ENCODE assay signal across 7 cellular contexts in the genomic region with DNA sequence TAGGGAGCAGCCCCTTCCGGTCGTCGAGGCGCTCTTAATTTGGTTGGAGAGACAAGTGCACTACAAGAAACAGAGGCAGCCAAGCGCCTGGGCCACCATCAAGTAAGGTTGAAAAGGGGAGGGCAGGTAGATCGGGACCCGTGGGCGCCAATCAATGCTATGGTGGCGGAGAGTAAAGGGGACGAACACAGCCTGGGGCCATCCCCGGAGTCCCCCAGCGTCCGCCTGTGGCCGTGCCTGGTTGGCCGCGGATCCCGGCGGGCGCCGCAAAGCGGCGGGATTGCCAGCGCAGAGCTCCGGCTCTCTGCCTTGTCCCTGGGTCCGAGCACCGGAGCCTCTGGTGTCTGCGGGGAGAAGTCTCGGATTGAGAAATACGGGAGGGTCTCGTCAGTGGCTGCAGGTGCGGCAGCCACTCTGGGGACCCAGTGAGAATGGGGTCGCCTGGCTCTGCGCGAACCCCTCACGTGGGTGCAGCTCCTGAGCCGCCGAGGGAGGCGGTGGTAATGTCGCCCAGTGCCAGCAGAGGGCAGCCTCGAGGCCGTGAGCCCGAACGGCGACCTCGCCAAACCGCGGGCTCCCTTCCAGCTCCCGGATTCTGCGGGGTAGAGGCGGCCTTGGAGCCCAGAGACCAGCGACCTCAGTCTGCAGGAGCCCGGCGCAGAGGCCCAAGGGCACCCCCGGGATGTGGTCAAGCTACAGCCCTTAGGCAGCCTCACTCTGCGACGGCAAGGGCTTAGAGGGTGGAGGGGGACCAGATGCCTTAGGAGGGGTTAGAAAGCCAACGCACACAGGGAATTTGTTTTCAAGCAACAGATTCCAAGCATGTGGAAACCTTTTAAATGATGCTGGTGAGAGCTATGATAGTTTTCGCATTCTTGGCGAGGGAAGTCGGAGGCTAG. TPM values are rescaled to one million over a fixed set of nuclear protein-coding genes. Genes with fewer than 3 reads are reported as not detected.
DNase-seq lines count a peak whose midpoint lies in the region; ATAC-seq and TF ChIP-seq lines count a peak whose summit lies in the region.

No MANE protein-coding gene starts in this region.

- no peaks in the 10 kb centered on the region for H3K79me2 ChIP-seq in mesendoderm (ENCODE audit: control insufficient read depth, insufficient read depth, low read length)

- peak overlapping the region; percentile 41 for H3K9ac ChIP-seq in mesendoderm (ENCODE audit: low read length)

- peak overlapping the region; percentile 35 for H3K27ac Mint-ChIP-seq in activated CD4-positive, alpha-beta memory T cell treated with anti-CD3 and anti-CD28 coated beads, Interleukin-2, amount 10 ng/mL, durations not matched to agents 7 days and 5 days

- H3K56ac ChIP-seq in mesendoderm (ENCODE audit: low read length): peak overlapping the region; percentile 81

- H3K4me2 ChIP-seq in mesendoderm (ENCODE audit: low read length): peak overlapping the region; percentile 73

- no peak overlapping the region for H2BK5ac ChIP-seq in mesendoderm (ENCODE audit: low read length)

- H3K27ac ChIP-seq in effector memory CD4-positive, alpha-beta T cell (ENCODE audit: insufficient read depth, low read length, poor library complexity, severe bottlenecking): no peak overlapping the region
- no peak overlapping the region for H3K27ac ChIP-seq in mesendoderm (ENCODE audit: low read depth, low read length)

- H3K9me3 ChIP-seq in effector memory CD4-positive, alpha-beta T cell (ENCODE audit: control insufficient read depth, low read length): no peaks in the 10 kb centered on the region

- no peak overlapping the region for H3K4ac ChIP-seq in mesendoderm (ENCODE audit: low read depth, low read length)

- ATAC-seq in HG02588 (IDR thresholded peaks at IDR 0.05; ENCODE audit: unreplicated experiment): peak; percentile 70

- POLR2A ChIA-PET in activated CD4-positive, alpha-beta memory T cell treated with anti-CD3 and anti-CD28 coated beads, Interleukin-2, amount 10 ng/mL, durations not matched to agents 7 days and 5 days (lab: Charles Lee): interaction anchor here (1.3 kb wide), 1 partner anchor 9 kb away, joined by 3 read pairs; no protein-coding TSS in a partner anchor

- no peak overlapping the region for H2AK5ac ChIP-seq in mesendoderm (ENCODE audit: low read length)

- TF ChIP-seq CTCF in GM12865 (IDR thresholded peaks at IDR 0.05; ENCODE audit: insufficient read depth, low read depth, low read length, missing control alignments): peak; percentile 90

- H3K4me1 Mint-ChIP-seq in activated CD4-positive, alpha-beta memory T cell treated with anti-CD3 and anti-CD28 coated beads, Interleukin-2, amount 10 ng/mL, durations not matched to agents 7 days and 5 days: peaks cover 26% of the 10 kb centered on the region

- H4K5ac ChIP-seq in mesendoderm (ENCODE audit: low read length): no peak overlapping the region

- peaks cover 2% of the 10 kb centered on the region for H3K36me3 Mint-ChIP-seq in activated CD4-positive, alpha-beta memory T cell treated with anti-CD3 and anti-CD28 coated beads, Interleukin-2, amount 10 ng/mL, durations not matched to agents 7 days and 5 days (ENCODE audit: low read depth)

- H3K4me3 Mint-ChIP-seq in activated CD4-positive, alpha-beta memory T cell treated with anti-CD3 and anti-CD28 coated beads, Interleukin-2, amount 10 ng/mL, durations not matched to agents 7 days and 5 days: peak overlapping the region; percentile 46

- H3K36me3 ChIP-seq in effector memory CD4-positive, alpha-beta T cell (ENCODE audit: control insufficient read depth, insufficient read depth, low read length): no peaks in the 10 kb centered on the region
- no peaks in the 10 kb centered on the region for H3K36me3 ChIP-seq in mesendoderm (ENCODE audit: control insufficient read depth, insufficient read depth, low read length)

- no peak overlapping the region for H4K8ac ChIP-seq in mesendoderm (ENCODE audit: low read depth, low read length)

- WGBS in mesendoderm (ENCODE audit: extremely low coverage, insufficient coverage, low lambda C conversion rate): no CpG with 5 or more reads among the region's 60 CpGs

- H3K27me3 Mint-ChIP-seq in activated CD4-positive, alpha-beta memory T cell treated with anti-CD3 and anti-CD28 coated beads, Interleukin-2, amount 10 ng/mL, durations not matched to agents 7 days and 5 days: peaks cover 77% of the 10 kb centered on the region

- no peak overlapping the region for H3K23ac ChIP-seq in mesendoderm (ENCODE audit: low read length)

- H3K9me3 Mint-ChIP-seq in activated CD4-positive, alpha-beta memory T cell treated with anti-CD3 and anti-CD28 coated beads, Interleukin-2, amount 10 ng/mL, durations not matched to agents 7 days and 5 days: no peaks in the 10 kb centered on the region

- H3K4me3 ChIP-seq in GM12865 (ENCODE audit: low read depth, low read length): no peak overlapping the region
- H3K4me3 ChIP-seq in effector memory CD4-positive, alpha-beta T cell (ENCODE audit: insufficient read depth, low read depth, low read length, poor library complexity, severe bottlenecking): peak overlapping the region; percentile 43
- no peak overlapping the region for H3K4me3 ChIP-seq in mesendoderm (ENCODE audit: low read length)

- CTCF ChIA-PET in activated CD4-positive, alpha-beta memory T cell treated with anti-CD3 and anti-CD28 coated beads, Interleukin-2, amount 10 ng/mL, durations not matched to agents 7 days and 5 days (lab: Charles Lee): interaction anchor here (0.5 to 5.0 kb wide), 31 partner anchors 9 to 1168 kb away, joined by 3 to 27 read pairs (median 5); a partner anchor contains a TSS

- H3K4me1 ChIP-seq in effector memory CD4-positive, alpha-beta T cell (ENCODE audit: control insufficient read depth, insufficient read depth, low read length, poor library complexity, severe bottlenecking): peaks cover 41% of the 10 kb centered on the region
- peaks cover 3% of the 10 kb centered on the region for H3K4me1 ChIP-seq in mesendoderm (ENCODE audit: control insufficient read depth, low read depth, low read length)

- H3K27me3 ChIP-seq in effector memory CD4-positive, alpha-beta T cell (replicated peaks; ENCODE audit: control insufficient read depth, insufficient read depth, low read length, poor library complexity, severe bottlenecking): peaks cover 56% of the 10 kb centered on the region
- peaks cover 40% of the 10 kb centered on the region for H3K27me3 ChIP-seq in mesendoderm (ENCODE audit: insufficient read depth, low read length, poor library complexity)

- H2BK15ac ChIP-seq in mesendoderm (replicated peaks; ENCODE audit: low read depth): no peak overlapping the region

- DNase-seq in GM12865 (ENCODE audit: low read depth) (peak; percentile 44), NCI-H226 (peak; percentile 27), mesendoderm (peak; percentile 82)
- peak; percentile 67 for DNase-seq in activated CD4-positive, alpha-beta memory T cell treated with anti-CD3 and anti-CD28 coated beads, Interleukin-2, amount 10 ng/mL, durations not matched to agents 7 days and 5 days
- DNase-seq in effector memory CD4-positive, alpha-beta T cell: peak; percentile 28 to 48 (median 39)
- DNase-seq in stimulated activated CD8-positive, alpha-beta memory T cell treated with anti-CD3 and anti-CD28 coated beads, Interleukin-15, amount 100 ng/mL, for 24 hours (ENCODE audit: low read depth): peak; percentile 61

- no peak overlapping the region for H3K18ac ChIP-seq in mesendoderm (ENCODE audit: low read length)

- no peak overlapping the region for H2BK120ac ChIP-seq in mesendoderm (ENCODE audit: low read depth, low read length)

- no peaks in the 10 kb centered on the region for H3K79me1 ChIP-seq in mesendoderm (ENCODE audit: low read length)

RNA-seq across cellular contexts. Expression of a gene that starts 10.8 kb away (rescaled TPM):
- total RNA-seq in activated CD4-positive, alpha-beta memory T cell treated with anti-CD3 and anti-CD28 coated beads, Interleukin-2, amount 10 ng/mL, durations not matched to agents 7 days and 5 days: not detected
- 0.65 TPM for polyA plus RNA-seq in mesendoderm (2013, experiment 1 of 2)
- 0.60 TPM for polyA plus RNA-seq in mesendoderm (2013, experiment 2 of 2)

RNA-seq across cellular contexts. Expression of a gene that starts 10.9 kb away (rescaled TPM):
- not detected for total RNA-seq in activated CD4-positive, alpha-beta memory T cell treated with anti-CD3 and anti-CD28 coated beads, Interleukin-2, amount 10 ng/mL, durations not matched to agents 7 days and 5 days
- polyA plus RNA-seq in mesendoderm (2013, experiment 1 of 2): 0.74 TPM
- polyA plus RNA-seq in mesendoderm (2013, experiment 2 of 2): 0.88 TPM

Comparison
In these comparisons a context has a peak if more than half of its experiments do, and no peak if none do; other contexts are left out.
1. DNase-seq: peak in every context shown above with its lines; median percentile 82 in mesendoderm; 67 in activated CD4-positive, alpha-beta memory T cell treated with anti-CD3 and anti-CD28 coated beads, Interleukin-2, amount 10 ng/mL, durations not matched to agents 7 days and 5 days; 61 in stimulated activated CD8-positive, alpha-beta memory T cell treated with anti-CD3 and anti-CD28 coated beads, Interleukin-15, amount 100 ng/mL, for 24 hours; 44 in GM12865; 39 in effector memory CD4-positive, alpha-beta T cell; 27 in NCI-H226.